1 cellular context compared by ENCODE assay signal in genomic region chr17:37708008-37708615, GRCh38.
A peak's percentile ranks its signal among the peaks of the same experiment; 100 is the strongest.
TF ChIP-seq lines count a peak whose summit lies in the region.

No MANE protein-coding gene starts in this region.

TF ChIP-seq in HepG2, 621 proteins besides CTCF, POLR2A, EP300 and RAD21 (continued from another document and continues in another):
- TF ChIP-seq, protein P1, sequence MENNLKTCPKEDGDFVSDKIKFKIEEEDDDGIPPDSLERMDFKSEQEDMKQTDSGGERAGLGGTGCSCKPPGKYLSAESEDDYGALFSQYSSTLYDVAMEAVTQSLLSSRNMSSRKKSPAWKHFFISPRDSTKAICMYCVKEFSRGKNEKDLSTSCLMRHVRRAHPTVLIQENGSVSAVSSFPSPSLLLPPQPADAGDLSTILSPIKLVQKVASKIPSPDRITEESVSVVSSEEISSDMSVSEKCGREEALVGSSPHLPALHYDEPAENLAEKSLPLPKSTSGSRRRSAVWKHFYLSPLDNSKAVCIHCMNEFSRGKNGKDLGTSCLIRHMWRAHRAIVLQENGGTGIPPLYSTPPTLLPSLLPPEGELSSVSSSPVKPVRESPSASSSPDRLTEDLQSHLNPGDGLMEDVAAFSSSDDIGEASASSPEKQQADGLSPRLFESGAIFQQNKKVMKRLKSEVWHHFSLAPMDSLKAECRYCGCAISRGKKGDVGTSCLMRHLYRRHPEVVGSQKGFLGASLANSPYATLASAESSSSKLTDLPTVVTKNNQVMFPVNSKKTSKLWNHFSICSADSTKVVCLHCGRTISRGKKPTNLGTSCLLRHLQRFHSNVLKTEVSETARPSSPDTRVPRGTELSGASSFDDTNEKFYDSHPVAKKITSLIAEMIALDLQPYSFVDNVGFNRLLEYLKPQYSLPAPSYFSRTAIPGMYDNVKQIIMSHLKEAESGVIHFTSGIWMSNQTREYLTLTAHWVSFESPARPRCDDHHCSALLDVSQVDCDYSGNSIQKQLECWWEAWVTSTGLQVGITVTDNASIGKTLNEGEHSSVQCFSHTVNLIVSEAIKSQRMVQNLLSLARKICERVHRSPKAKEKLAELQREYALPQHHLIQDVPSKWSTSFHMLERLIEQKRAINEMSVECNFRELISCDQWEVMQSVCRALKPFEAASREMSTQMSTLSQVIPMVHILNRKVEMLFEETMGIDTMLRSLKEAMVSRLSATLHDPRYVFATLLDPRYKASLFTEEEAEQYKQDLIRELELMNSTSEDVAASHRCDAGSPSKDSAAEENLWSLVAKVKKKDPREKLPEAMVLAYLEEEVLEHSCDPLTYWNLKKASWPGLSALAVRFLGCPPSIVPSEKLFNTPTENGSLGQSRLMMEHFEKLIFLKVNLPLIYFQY (CRISPR knock-in tag; IDR thresholded peaks at IDR 0.05; ENCODE audit: borderline replicate concordance): peak; percentile 50; the same call in 1 of the 2 replicates
- TF ChIP-seq SIN3A (IDR thresholded peaks at IDR 0.05; ENCODE audit: borderline replicate concordance, low read depth, low read length) (no peak), SP5 (CRISPR knock-in tag; IDR thresholded peaks at IDR 0.05; ENCODE audit: borderline replicate concordance, low read depth) (no peak), ISL2 (CRISPR knock-in tag; IDR thresholded peaks at IDR 0.05) (no peak), THAP8 (CRISPR knock-in tag; IDR thresholded peaks at IDR 0.05; ENCODE audit: borderline replicate concordance) (no peak), ZNF703 (CRISPR knock-in tag; IDR thresholded peaks at IDR 0.05; ENCODE audit: borderline replicate concordance) (no peak), CSRNP1 (CRISPR knock-in tag; IDR thresholded peaks at IDR 0.05) (no peak), SRF (IDR thresholded peaks at IDR 0.05; ENCODE audit: low read depth, low read length) (no peak), FOXM1 (CRISPR knock-in tag; IDR thresholded peaks at IDR 0.05) (no peak), KDM4B (CRISPR knock-in tag; IDR thresholded peaks at IDR 0.05) (0 out of 2 replicates have a peak, but pooled peaks have one; percentile 43), DMAP1 (CRISPR knock-in tag; IDR thresholded peaks at IDR 0.05) (no peak; the same call in 1 of the 2 replicates), ZBTB38 (CRISPR knock-in tag; IDR thresholded peaks at IDR 0.05) (no peak), FOSL1 (CRISPR knock-in tag; IDR thresholded peaks at IDR 0.05; ENCODE audit: borderline replicate concordance) (no peak), DPF2 (CRISPR knock-in tag; IDR thresholded peaks at IDR 0.05; ENCODE audit: borderline replicate concordance, low read depth) (no peak), ZNF367 (CRISPR knock-in tag; IDR thresholded peaks at IDR 0.05; ENCODE audit: borderline replicate concordance) (no peak), ZNF564 (CRISPR knock-in tag; IDR thresholded peaks at IDR 0.05) (no peak), MTF2 (CRISPR knock-in tag; IDR thresholded peaks at IDR 0.05; ENCODE audit: borderline replicate concordance) (no peak), HES4 (CRISPR knock-in tag; IDR thresholded peaks at IDR 0.05; ENCODE audit: borderline replicate concordance) (no peak), SP1 (IDR thresholded peaks at IDR 0.05) (no peak), SP1 (CRISPR knock-in tag; IDR thresholded peaks at IDR 0.05) (no peak), ZNF678 (CRISPR knock-in tag; IDR thresholded peaks at IDR 0.05) (no peak)
- TF ChIP-seq, protein P2, sequence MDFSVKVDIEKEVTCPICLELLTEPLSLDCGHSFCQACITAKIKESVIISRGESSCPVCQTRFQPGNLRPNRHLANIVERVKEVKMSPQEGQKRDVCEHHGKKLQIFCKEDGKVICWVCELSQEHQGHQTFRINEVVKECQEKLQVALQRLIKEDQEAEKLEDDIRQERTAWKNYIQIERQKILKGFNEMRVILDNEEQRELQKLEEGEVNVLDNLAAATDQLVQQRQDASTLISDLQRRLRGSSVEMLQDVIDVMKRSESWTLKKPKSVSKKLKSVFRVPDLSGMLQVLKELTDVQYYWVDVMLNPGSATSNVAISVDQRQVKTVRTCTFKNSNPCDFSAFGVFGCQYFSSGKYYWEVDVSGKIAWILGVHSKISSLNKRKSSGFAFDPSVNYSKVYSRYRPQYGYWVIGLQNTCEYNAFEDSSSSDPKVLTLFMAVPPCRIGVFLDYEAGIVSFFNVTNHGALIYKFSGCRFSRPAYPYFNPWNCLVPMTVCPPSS (IDR thresholded peaks at IDR 0.05): no peak
- TF ChIP-seq, protein P3, sequence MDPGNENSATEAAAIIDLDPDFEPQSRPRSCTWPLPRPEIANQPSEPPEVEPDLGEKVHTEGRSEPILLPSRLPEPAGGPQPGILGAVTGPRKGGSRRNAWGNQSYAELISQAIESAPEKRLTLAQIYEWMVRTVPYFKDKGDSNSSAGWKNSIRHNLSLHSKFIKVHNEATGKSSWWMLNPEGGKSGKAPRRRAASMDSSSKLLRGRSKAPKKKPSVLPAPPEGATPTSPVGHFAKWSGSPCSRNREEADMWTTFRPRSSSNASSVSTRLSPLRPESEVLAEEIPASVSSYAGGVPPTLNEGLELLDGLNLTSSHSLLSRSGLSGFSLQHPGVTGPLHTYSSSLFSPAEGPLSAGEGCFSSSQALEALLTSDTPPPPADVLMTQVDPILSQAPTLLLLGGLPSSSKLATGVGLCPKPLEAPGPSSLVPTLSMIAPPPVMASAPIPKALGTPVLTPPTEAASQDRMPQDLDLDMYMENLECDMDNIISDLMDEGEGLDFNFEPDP (CRISPR knock-in tag; conservative IDR thresholded peaks at IDR 0.05): no peak
- TF ChIP-seq, protein P4, sequence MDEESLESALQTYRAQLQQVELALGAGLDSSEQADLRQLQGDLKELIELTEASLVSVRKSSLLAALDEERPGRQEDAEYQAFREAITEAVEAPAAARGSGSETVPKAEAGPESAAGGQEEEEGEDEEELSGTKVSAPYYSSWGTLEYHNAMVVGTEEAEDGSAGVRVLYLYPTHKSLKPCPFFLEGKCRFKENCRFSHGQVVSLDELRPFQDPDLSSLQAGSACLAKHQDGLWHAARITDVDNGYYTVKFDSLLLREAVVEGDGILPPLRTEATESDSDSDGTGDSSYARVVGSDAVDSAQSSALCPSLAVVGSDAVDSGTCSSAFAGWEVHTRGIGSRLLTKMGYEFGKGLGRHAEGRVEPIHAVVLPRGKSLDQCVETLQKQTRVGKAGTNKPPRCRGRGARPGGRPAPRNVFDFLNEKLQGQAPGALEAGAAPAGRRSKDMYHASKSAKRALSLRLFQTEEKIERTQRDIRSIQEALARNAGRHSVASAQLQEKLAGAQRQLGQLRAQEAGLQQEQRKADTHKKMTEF (CRISPR knock-in tag; IDR thresholded peaks at IDR 0.05): peak; percentile 59; the same call in 1 of the 2 replicates
- TF ChIP-seq, protein P5, sequence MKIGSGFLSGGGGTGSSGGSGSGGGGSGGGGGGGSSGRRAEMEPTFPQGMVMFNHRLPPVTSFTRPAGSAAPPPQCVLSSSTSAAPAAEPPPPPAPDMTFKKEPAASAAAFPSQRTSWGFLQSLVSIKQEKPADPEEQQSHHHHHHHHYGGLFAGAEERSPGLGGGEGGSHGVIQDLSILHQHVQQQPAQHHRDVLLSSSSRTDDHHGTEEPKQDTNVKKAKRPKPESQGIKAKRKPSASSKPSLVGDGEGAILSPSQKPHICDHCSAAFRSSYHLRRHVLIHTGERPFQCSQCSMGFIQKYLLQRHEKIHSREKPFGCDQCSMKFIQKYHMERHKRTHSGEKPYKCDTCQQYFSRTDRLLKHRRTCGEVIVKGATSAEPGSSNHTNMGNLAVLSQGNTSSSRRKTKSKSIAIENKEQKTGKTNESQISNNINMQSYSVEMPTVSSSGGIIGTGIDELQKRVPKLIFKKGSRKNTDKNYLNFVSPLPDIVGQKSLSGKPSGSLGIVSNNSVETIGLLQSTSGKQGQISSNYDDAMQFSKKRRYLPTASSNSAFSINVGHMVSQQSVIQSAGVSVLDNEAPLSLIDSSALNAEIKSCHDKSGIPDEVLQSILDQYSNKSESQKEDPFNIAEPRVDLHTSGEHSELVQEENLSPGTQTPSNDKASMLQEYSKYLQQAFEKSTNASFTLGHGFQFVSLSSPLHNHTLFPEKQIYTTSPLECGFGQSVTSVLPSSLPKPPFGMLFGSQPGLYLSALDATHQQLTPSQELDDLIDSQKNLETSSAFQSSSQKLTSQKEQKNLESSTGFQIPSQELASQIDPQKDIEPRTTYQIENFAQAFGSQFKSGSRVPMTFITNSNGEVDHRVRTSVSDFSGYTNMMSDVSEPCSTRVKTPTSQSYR (CRISPR knock-in tag; IDR thresholded peaks at IDR 0.05; ENCODE audit: borderline replicate concordance): no peak
- TF ChIP-seq, protein P6, sequence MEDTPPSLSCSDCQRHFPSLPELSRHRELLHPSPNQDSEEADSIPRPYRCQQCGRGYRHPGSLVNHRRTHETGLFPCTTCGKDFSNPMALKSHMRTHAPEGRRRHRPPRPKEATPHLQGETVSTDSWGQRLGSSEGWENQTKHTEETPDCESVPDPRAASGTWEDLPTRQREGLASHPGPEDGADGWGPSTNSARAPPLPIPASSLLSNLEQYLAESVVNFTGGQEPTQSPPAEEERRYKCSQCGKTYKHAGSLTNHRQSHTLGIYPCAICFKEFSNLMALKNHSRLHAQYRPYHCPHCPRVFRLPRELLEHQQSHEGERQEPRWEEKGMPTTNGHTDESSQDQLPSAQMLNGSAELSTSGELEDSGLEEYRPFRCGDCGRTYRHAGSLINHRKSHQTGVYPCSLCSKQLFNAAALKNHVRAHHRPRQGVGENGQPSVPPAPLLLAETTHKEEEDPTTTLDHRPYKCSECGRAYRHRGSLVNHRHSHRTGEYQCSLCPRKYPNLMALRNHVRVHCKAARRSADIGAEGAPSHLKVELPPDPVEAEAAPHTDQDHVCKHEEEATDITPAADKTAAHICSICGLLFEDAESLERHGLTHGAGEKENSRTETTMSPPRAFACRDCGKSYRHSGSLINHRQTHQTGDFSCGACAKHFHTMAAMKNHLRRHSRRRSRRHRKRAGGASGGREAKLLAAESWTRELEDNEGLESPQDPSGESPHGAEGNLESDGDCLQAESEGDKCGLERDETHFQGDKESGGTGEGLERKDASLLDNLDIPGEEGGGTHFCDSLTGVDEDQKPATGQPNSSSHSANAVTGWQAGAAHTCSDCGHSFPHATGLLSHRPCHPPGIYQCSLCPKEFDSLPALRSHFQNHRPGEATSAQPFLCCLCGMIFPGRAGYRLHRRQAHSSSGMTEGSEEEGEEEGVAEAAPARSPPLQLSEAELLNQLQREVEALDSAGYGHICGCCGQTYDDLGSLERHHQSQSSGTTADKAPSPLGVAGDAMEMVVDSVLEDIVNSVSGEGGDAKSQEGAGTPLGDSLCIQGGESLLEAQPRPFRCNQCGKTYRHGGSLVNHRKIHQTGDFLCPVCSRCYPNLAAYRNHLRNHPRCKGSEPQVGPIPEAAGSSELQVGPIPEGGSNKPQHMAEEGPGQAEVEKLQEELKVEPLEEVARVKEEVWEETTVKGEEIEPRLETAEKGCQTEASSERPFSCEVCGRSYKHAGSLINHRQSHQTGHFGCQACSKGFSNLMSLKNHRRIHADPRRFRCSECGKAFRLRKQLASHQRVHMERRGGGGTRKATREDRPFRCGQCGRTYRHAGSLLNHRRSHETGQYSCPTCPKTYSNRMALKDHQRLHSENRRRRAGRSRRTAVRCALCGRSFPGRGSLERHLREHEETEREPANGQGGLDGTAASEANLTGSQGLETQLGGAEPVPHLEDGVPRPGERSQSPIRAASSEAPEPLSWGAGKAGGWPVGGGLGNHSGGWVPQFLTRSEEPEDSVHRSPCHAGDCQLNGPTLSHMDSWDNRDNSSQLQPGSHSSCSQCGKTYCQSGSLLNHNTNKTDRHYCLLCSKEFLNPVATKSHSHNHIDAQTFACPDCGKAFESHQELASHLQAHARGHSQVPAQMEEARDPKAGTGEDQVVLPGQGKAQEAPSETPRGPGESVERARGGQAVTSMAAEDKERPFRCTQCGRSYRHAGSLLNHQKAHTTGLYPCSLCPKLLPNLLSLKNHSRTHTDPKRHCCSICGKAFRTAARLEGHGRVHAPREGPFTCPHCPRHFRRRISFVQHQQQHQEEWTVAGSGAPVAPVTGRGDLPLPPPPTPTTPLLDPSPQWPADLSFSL (CRISPR knock-in tag; IDR thresholded peaks at IDR 0.05): no peak
- TF ChIP-seq, protein P7, sequence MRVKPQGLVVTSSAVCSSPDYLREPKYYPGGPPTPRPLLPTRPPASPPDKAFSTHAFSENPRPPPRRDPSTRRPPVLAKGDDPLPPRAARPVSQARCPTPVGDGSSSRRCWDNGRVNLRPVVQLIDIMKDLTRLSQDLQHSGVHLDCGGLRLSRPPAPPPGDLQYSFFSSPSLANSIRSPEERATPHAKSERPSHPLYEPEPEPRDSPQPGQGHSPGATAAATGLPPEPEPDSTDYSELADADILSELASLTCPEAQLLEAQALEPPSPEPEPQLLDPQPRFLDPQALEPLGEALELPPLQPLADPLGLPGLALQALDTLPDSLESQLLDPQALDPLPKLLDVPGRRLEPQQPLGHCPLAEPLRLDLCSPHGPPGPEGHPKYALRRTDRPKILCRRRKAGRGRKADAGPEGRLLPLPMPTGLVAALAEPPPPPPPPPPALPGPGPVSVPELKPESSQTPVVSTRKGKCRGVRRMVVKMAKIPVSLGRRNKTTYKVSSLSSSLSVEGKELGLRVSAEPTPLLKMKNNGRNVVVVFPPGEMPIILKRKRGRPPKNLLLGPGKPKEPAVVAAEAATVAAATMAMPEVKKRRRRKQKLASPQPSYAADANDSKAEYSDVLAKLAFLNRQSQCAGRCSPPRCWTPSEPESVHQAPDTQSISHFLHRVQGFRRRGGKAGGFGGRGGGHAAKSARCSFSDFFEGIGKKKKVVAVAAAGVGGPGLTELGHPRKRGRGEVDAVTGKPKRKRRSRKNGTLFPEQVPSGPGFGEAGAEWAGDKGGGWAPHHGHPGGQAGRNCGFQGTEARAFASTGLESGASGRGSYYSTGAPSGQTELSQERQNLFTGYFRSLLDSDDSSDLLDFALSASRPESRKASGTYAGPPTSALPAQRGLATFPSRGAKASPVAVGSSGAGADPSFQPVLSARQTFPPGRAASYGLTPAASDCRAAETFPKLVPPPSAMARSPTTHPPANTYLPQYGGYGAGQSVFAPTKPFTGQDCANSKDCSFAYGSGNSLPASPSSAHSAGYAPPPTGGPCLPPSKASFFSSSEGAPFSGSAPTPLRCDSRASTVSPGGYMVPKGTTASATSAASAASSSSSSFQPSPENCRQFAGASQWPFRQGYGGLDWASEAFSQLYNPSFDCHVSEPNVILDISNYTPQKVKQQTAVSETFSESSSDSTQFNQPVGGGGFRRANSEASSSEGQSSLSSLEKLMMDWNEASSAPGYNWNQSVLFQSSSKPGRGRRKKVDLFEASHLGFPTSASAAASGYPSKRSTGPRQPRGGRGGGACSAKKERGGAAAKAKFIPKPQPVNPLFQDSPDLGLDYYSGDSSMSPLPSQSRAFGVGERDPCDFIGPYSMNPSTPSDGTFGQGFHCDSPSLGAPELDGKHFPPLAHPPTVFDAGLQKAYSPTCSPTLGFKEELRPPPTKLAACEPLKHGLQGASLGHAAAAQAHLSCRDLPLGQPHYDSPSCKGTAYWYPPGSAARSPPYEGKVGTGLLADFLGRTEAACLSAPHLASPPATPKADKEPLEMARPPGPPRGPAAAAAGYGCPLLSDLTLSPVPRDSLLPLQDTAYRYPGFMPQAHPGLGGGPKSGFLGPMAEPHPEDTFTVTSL (CRISPR knock-in tag; IDR thresholded peaks at IDR 0.05; ENCODE audit: borderline replicate concordance): no peak
